Comparison of ENCODE assay signal across 15 cellular contexts in the genomic region with DNA sequence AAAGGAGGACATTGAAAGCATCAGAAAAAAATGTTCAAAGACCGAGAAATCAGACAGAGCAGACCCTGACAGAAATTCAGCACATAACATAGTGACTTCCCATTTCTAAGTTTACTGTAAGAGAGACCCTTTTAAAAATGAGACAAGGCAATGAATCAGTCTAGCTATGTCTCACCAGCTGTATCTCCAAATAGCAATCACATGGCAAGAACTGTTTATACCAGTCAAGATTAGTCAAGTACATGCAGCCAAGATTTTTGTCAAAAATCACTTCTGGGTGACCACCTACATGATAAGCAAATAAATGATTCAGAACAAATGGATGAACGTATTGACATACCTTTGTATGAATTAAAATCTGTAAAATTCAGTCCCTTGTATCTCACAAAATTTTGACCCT.
DNase-seq lines count a peak whose midpoint lies in the region; ATAC-seq lines count a peak whose summit lies in the region.
"Had no signal": no experiment of that assay in that cellular context is flagged by ENCODE, and none has a peak within 500 bp of the region (broad histone marks: within the 10 kb centered on the region; RNA-seq: fewer than 3 reads in every experiment).

No MANE protein-coding gene starts in this region.

- ATAC-seq in GM21723 (IDR thresholded peaks at IDR 0.05; ENCODE audit: unreplicated experiment) (no peak), HG03469 (IDR thresholded peaks at IDR 0.05; ENCODE audit: unreplicated experiment) (no peak)
- ATAC-seq: A549 had no signal

- intact Hi-C loops in posterior vena cava (cut with DNase I): no loop called here

- DNase-seq in AG08396 (ENCODE audit: low spot score) (peak; percentile 13), NCI-H226 (peak; percentile 24), fibroblast of peridontal ligament (ENCODE audit: extremely low read depth) (peak; percentile 55), myocyte (ENCODE audit: low read depth) (peak; percentile 24), posterior vena cava (ENCODE audit: low spot score) (no peak), NOMO-1 treated with DMSO at 0.1 percent for 48 hours (lab: John Stamatoyannopoulos, UW; ENCODE audit: unreplicated experiment) (no peak)
- DNase-seq: CD4-positive, alpha-beta memory T cell; DMS153; DMS79; GDM1; GOT3; H7 had no signal

Comparison
In these comparisons a context has a peak if more than half of its experiments do, and no peak if none do; other contexts are left out.
1. DNase-seq: peak in AG08396 (single experiment), NCI-H226 (single experiment), fibroblast of peridontal ligament (single experiment) and myocyte (single experiment); none in posterior vena cava (single experiment) and NOMO-1 treated with DMSO at 0.1 percent for 48 hours (single experiment).